Comparison of ENCODE assay signal across 8 cellular contexts in the genomic region with DNA sequence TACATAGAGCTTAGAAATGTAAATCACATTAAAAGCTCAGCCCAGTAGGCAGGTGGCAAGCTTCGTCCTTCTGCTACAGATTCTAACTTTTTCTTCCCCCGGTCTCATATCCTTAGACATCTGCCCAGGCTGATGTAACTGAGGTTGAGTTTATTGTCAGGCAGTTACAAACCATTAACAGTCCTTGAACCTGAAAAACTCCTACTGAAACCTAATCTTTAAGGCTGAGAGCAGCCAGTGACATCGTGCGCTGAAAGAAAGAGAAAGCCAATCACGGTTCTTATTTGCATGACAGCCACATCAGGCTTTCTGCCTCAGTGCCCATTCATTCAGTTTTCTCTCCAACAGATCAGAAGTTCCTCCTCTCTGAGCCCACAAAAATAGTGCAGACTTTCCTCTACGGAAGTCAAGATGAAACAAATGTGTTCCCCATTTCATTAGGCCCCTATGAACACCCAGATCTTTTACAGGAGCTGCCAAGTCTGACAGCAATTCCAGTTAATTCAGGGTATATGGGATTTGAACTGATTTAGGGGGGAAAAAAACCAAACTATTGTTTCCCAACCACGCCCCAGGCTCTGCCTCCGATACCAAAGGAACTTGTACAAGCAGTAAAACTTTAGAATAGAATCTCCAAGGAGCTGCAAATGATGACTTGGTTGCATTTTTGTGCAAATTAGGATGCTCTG. TPM values are rescaled to one million over a fixed set of nuclear protein-coding genes. Genes with fewer than 3 reads are reported as not detected.
DNase-seq lines count a peak whose midpoint lies in the region; ATAC-seq and TF ChIP-seq lines count a peak whose summit lies in the region.

A gene with protein sequence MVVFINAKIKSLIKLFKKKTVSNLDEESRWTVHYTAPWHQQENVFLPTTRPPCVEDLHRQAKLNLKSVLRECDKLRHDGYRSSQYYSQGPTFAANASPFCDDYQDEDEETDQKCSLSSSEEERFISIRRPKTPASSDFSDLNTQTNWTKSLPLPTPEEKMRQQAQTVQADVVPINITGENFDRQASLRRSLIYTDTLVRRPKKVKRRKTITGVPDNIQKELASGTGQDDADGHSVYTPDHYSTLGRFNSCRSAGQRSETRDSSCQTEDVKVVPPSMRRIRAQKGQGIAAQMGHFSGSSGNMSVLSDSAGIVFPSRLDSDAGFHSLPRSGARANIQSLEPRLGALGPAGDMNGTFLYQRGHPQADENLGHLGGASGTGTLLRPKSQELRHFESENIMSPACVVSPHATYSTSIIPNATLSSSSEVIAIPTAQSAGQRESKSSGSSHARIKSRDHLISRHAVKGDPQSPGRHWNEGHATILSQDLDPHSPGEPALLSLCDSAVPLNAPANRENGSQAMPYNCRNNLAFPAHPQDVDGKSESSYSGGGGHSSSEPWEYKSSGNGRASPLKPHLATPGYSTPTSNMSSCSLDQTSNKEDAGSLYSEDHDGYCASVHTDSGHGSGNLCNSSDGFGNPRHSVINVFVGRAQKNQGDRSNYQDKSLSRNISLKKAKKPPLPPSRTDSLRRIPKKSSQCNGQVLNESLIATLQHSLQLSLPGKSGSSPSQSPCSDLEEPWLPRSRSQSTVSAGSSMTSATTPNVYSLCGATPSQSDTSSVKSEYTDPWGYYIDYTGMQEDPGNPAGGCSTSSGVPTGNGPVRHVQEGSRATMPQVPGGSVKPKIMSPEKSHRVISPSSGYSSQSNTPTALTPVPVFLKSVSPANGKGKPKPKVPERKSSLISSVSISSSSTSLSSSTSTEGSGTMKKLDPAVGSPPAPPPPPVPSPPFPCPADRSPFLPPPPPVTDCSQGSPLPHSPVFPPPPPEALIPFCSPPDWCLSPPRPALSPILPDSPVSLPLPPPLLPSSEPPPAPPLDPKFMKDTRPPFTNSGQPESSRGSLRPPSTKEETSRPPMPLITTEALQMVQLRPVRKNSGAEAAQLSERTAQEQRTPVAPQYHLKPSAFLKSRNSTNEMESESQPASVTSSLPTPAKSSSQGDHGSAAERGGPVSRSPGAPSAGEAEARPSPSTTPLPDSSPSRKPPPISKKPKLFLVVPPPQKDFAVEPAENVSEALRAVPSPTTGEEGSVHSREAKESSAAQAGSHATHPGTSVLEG (N-terminal part only) (minus strand): TSS at position 192 of the 689 bp plus-strand sequence. CDS start 204 bp downstream, outside the sequence.

- intact Hi-C loops in Caco-2 (cut with micrococcal nuclease; ENCODE audit: unreplicated experiment), result no loop called here

- no TSS peak for BruUV-seq in Caco-2 (replicated peaks; lab: Mats Ljungman, UMichigan)

- no peak within 1 kb of the TSS for H3K27ac ChIP-seq in upper lobe of left lung

- TF ChIP-seq POLR2A in upper lobe of left lung (IDR thresholded peaks at IDR 0.05), result no peak

- peak within 1 kb of the TSS; percentile 70 for H3K4me3 Mint-ChIP-seq in Caco-2 (ENCODE audit: unreplicated experiment)
- no peak within 1 kb of the TSS for H3K4me3 Mint-ChIP-seq in stimulated activated effector memory CD8-positive, alpha-beta T cell treated with anti-CD3 and anti-CD28 coated beads, Interleukin-12 subunit alpha, Interleukin-12 subunit beta, amount 100 ng/mL, for 72 hours

- ATAC-seq in GM19468 (IDR thresholded peaks at IDR 0.05; ENCODE audit: extremely low read depth, unreplicated experiment), result peak; percentile 90
- ATAC-seq in HG03521 (IDR thresholded peaks at IDR 0.05; ENCODE audit: unreplicated experiment), result peak; percentile 87
- peak in 1 of 2 donors; percentile 40 for ATAC-seq in upper lobe of left lung (ENCODE audit: low FRiP score in 2 of 2)
- no peak for ATAC-seq in stimulated activated effector memory CD8-positive, alpha-beta T cell treated with anti-CD3 and anti-CD28 coated beads, Interleukin-12 subunit alpha, Interleukin-12 subunit beta, amount 100 ng/mL, for 72 hours

- peaks cover 45% of the 10 kb centered on the region for H3K4me1 Mint-ChIP-seq in Caco-2 (ENCODE audit: low read depth, unreplicated experiment)
- no peaks in the 10 kb centered on the region for H3K4me1 Mint-ChIP-seq in stimulated activated effector memory CD8-positive, alpha-beta T cell treated with anti-CD3 and anti-CD28 coated beads, Interleukin-12 subunit alpha, Interleukin-12 subunit beta, amount 100 ng/mL, for 72 hours

- H3K9me3 Mint-ChIP-seq in Caco-2 (ENCODE audit: unreplicated experiment), result no peaks in the 10 kb centered on the region
- H3K9me3 Mint-ChIP-seq in stimulated activated effector memory CD8-positive, alpha-beta T cell treated with anti-CD3 and anti-CD28 coated beads, Interleukin-12 subunit alpha, Interleukin-12 subunit beta, amount 100 ng/mL, for 72 hours, result no peaks in the 10 kb centered on the region

- DNase-seq in Caco-2 (peak in 1 of 2 experiments; percentile 17), astrocyte of the cerebellum (ENCODE audit: low read depth) (peak; percentile 40), kidney tubule cell (ENCODE audit: low spot score) (peak; percentile 93), upper lobe of left lung (no peak)
- DNase-seq in stimulated activated effector memory CD8-positive, alpha-beta T cell treated with anti-CD3 and anti-CD28 coated beads, Interleukin-12 subunit alpha, Interleukin-12 subunit beta, amount 100 ng/mL, for 72 hours (ENCODE audit: low spot score in 2 of 2), result no peak
- no peak for DNase-seq in activated CD4-positive, CD25-positive, alpha-beta regulatory T cell (lab: John Stamatoyannopoulos, UW)

- H3K9me3 ChIP-seq in Caco-2 (no peaks in the 10 kb centered on the region), upper lobe of left lung (no peaks in the 10 kb centered on the region)

- in situ Hi-C loops in astrocyte of the cerebellum (cut with HindIII; ENCODE audit: low sequenced_read_pairs), result no loop called here

- H3K36me3 ChIP-seq in Caco-2 (ENCODE audit: control insufficient read depth, insufficient read depth, low read length), result no peaks in the 10 kb centered on the region
- no peaks in the 10 kb centered on the region for H3K36me3 ChIP-seq in upper lobe of left lung

- WGBS in upper lobe of left lung, 2 donors, result 53% methylated on average over 8 of the region's 8 CpGs

- POLR2A ChIA-PET in Caco-2 (lab: Charles Lee), result no interaction called here

- no peaks in the 10 kb centered on the region for H3K27me3 Mint-ChIP-seq in Caco-2 (ENCODE audit: insufficient read depth, unreplicated experiment)

- peak within 1 kb of the TSS; percentile 20 for H3K4me3 ChIP-seq in Caco-2 (ENCODE audit: low read depth, low read length)
- peak within 1 kb of the TSS; percentile 19 for H3K4me3 ChIP-seq in astrocyte of the cerebellum (ENCODE audit: low read depth, low read length)
- no peak within 1 kb of the TSS for H3K4me3 ChIP-seq in upper lobe of left lung

- TF ChIP-seq CTCF in Caco-2 (IDR thresholded peaks at IDR 0.05; ENCODE audit: insufficient read depth in 1 of 2, low read depth in 1 of 2, low read length in 1 of 2, severe bottlenecking in 1 of 2, unreplicated experiment in 1 of 2) (no peak), astrocyte of the cerebellum (IDR thresholded peaks at IDR 0.05; ENCODE audit: low read depth, low read length, missing control alignments) (no peak), upper lobe of left lung (IDR thresholded peaks at IDR 0.05) (no peak)

- peaks cover 19% of the 10 kb centered on the region for H3K36me3 Mint-ChIP-seq in Caco-2 (ENCODE audit: insufficient read depth, unreplicated experiment)
- H3K36me3 Mint-ChIP-seq in stimulated activated effector memory CD8-positive, alpha-beta T cell treated with anti-CD3 and anti-CD28 coated beads, Interleukin-12 subunit alpha, Interleukin-12 subunit beta, amount 100 ng/mL, for 72 hours, result no peaks in the 10 kb centered on the region

- CTCF ChIA-PET in Caco-2 (lab: Charles Lee), result no interaction called here

- peaks cover 56% of the 10 kb centered on the region for H3K4me1 ChIP-seq in Caco-2
- peaks cover 0 to 9% (median 6%) of the 10 kb centered on the region in 4 donors for H3K4me1 ChIP-seq in upper lobe of left lung

- H3K27ac Mint-ChIP-seq in Caco-2 (ENCODE audit: unreplicated experiment), result peak within 1 kb of the TSS; percentile 79
- H3K27ac Mint-ChIP-seq in stimulated activated effector memory CD8-positive, alpha-beta T cell treated with anti-CD3 and anti-CD28 coated beads, Interleukin-12 subunit alpha, Interleukin-12 subunit beta, amount 100 ng/mL, for 72 hours, result no peak within 1 kb of the TSS

- H3K27me3 ChIP-seq in Caco-2 (replicated peaks; ENCODE audit: control insufficient read depth, insufficient read depth, low read length) (no peaks in the 10 kb centered on the region), upper lobe of left lung (no peaks in the 10 kb centered on the region)

- TF ChIP-seq EP300 in upper lobe of left lung (IDR thresholded peaks at IDR 0.05), result no peak

RNA-seq across cellular contexts. Expression of the gene that starts here (rescaled TPM):
- total RNA-seq in Caco-2 (2022) (39.9 and 41.9 TPM in 2 replicates), upper lobe of left lung (10 to 100 TPM; 37.3 to 80.2 (median 56.6) TPM)

Comparison
In these comparisons a context has a peak if more than half of its experiments do, and no peak if none do; other contexts are left out.
1. DNase-seq: peak in astrocyte of the cerebellum (single experiment) and kidney tubule cell (single experiment); none in upper lobe of left lung (0 of 2), stimulated activated effector memory CD8-positive, alpha-beta T cell treated with anti-CD3 and anti-CD28 coated beads, Interleukin-12 subunit alpha, Interleukin-12 subunit beta, amount 100 ng/mL, for 72 hours (0 of 2) and activated CD4-positive, CD25-positive, alpha-beta regulatory T cell (0 of 4).
2. H3K4me3 ChIP-seq: peak in Caco-2 (single experiment) and astrocyte of the cerebellum (single experiment); none in upper lobe of left lung (0 of 4).